Comparison of ENCODE assay signal across 8 cellular contexts in genomic region chr16:25107466-25107792, GRCh38. TPM values are rescaled to one million over a fixed set of nuclear protein-coding genes. Genes with fewer than 3 reads are reported as not detected.
DNase-seq lines count a peak whose midpoint lies in the region; ATAC-seq, FAIRE-seq and TF ChIP-seq lines count a peak whose summit lies in the region.

No MANE protein-coding gene starts in this region.

- POLR2A ChIA-PET in naive thymus-derived CD8-positive, alpha-beta T cell (lab: Charles Lee): interaction anchor here (0.6 to 7.3 kb wide), 6 partner anchors 13 to 590 kb away, joined by 3 to 245 read pairs (median 4); no protein-coding TSS in a partner anchor

- H3K4me2 ChIP-seq in MM.1S (ENCODE audit: low read depth, low read length): peak overlapping the region; percentile 87

- H4K20me1 ChIP-seq in MM.1S (ENCODE audit: insufficient read depth, low read length): no peaks in the 10 kb centered on the region

- H3K4me1 ChIP-seq in MM.1S (ENCODE audit: low read length): peaks cover 19% of the 10 kb centered on the region; the same call in 1 of the 2 replicates

- peaks cover 19 to 48% (median 45%) of the 10 kb centered on the region in 4 donors for H3K4me1 Mint-ChIP-seq in naive thymus-derived CD8-positive, alpha-beta T cell

- no peaks in the 10 kb centered on the region for H3K9me3 Mint-ChIP-seq in naive thymus-derived CD8-positive, alpha-beta T cell

- H3K4me3 ChIP-seq in AG10803 (ENCODE audit: low read length) (peak overlapping the region; percentile 82), MM.1S (ENCODE audit: low read length) (peak overlapping the region; percentile 84)

- H3K4me3 Mint-ChIP-seq in naive thymus-derived CD8-positive, alpha-beta T cell: peak overlapping the region; percentile 89 to 99 (median 97)

- no peak for ATAC-seq in naive thymus-derived CD8-positive, alpha-beta T cell
- no peak for ATAC-seq in HG02642 (IDR thresholded peaks at IDR 0.05; ENCODE audit: poor library complexity, unreplicated experiment)
- no peak for ATAC-seq in HG03095 (IDR thresholded peaks at IDR 0.05; ENCODE audit: unreplicated experiment)

- H3K36me3 ChIP-seq in MM.1S (replicated peaks; ENCODE audit: insufficient read depth, low read length): no peaks in the 10 kb centered on the region

- H3K27ac ChIP-seq in MM.1S (ENCODE audit: low read length): no peak overlapping the region
- peak overlapping the region; percentile 94 for H3K27ac ChIP-seq in cingulate gyrus (ENCODE audit: low read depth, low read length)

- no peaks in the 10 kb centered on the region for H3K36me3 Mint-ChIP-seq in naive thymus-derived CD8-positive, alpha-beta T cell

- TF ChIP-seq CTCF in AG10803 (conservative IDR thresholded peaks at IDR 0.05; ENCODE audit: low read length): no peak
- TF ChIP-seq CTCF in MM.1S (IDR thresholded peaks at IDR 0.05; ENCODE audit: low read length): no peak

- no peaks in the 10 kb centered on the region for H3K9me2 ChIP-seq in MM.1S (replicated peaks; ENCODE audit: insufficient read depth, low read length)

- peak overlapping the region; percentile 94 for H2AFZ ChIP-seq in MM.1S (ENCODE audit: low read length)

- H3F3A ChIP-seq in MM.1S (ENCODE audit: insufficient read depth, low read length): 0 out of 2 replicates have a peak, but pooled peaks cover 7% of the 10 kb centered on the region

- peaks cover 9% of the 10 kb centered on the region for H3K79me2 ChIP-seq in MM.1S (ENCODE audit: low read length)

- peak overlapping the region; percentile 87 to 98 (median 94) for H3K27ac Mint-ChIP-seq in naive thymus-derived CD8-positive, alpha-beta T cell

- H3K9ac ChIP-seq in MM.1S (ENCODE audit: low read length): peak overlapping the region; percentile 47; the same call in 1 of the 2 replicates

- FAIRE-seq in GM19239 (lab: Jason Lieb, UNC): no peak

- no peaks in the 10 kb centered on the region for H3K9me3 ChIP-seq in MM.1S (replicated peaks; ENCODE audit: insufficient read depth, low read length)

- peaks cover 0 to 1% (median 0%) of the 10 kb centered on the region in 5 donors for H3K27me3 Mint-ChIP-seq in naive thymus-derived CD8-positive, alpha-beta T cell

- DNase-seq in AG10803 (ENCODE audit: low read depth) (no peak), MM.1S (no peak), GM19239 (ENCODE audit: insufficient read length, low spot score) (no peak), HuH-7.5 (ENCODE audit: low spot score) (no peak)
- no peak for DNase-seq in naive thymus-derived CD8-positive, alpha-beta T cell

- no peaks in the 10 kb centered on the region for H3K27me3 ChIP-seq in MM.1S (replicated peaks; ENCODE audit: insufficient read depth, low read length)

RNA-seq across cellular contexts. Expression of gene LCMT1, which starts 4.1 kb away (rescaled TPM):
- 10 to 100 TPM; 29.9 to 35.0 TPM for total RNA-seq in naive thymus-derived CD8-positive, alpha-beta T cell
- polyA plus RNA-seq in naive thymus-derived CD8-positive, alpha-beta T cell: 10 to 100 TPM; 38.7 to 41.4 (median 40.6) TPM
